In the genomic region with DNA sequence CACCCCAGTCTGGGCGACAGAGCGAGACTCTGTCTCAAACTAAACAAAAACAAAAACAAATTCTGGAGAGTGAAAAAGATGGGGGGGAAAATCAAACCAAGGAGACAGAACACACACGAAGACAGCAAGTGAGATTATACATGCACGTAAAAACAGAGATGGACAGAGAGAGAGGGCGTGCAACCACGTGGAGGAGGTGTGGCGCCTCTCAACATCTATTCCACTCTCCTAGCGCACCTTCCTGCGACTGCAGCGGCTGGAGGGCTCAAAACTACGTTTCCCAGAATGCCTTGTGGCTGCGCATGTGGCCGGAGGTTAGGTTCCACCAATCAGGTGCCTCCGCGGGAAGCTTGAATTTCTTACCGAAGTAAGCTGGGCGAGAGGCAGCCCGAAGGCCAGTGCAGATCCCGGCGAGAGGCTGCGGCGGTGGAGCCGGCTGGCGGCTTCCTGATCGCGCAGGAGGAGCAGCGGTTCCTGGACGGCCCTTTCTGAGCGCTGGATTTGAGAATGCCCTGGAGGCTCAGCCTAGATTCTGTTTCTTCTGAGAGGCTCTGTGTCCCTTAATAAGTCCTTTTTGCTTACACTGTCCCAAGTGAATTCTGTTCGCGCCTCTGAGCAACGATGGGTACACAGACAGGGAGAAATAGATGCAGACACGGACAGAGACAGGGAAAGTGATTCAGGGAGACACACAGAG, we compare ENCODE assay signal across 1 cellular context.
TF ChIP-seq lines count a peak whose summit lies in the region.

No MANE protein-coding gene starts in this region.

TF ChIP-seq in K562, 482 proteins besides CTCF, POLR2A, EP300 and RAD21 (continues in another document):
- TF ChIP-seq ZFX (CRISPR knock-in tag; IDR thresholded peaks at IDR 0.05) (peak; percentile 46), PHB2 (IDR thresholded peaks at IDR 0.05; ENCODE audit: low read depth) (no peak), ERF (CRISPR knock-in tag; IDR thresholded peaks at IDR 0.05) (no peak), ETS2 (tag; IDR thresholded peaks at IDR 0.05; ENCODE audit: borderline replicate concordance, poor library complexity, severe bottlenecking) (no peak), SRSF7 (optimal IDR thresholded peaks at IDR 0.05; ENCODE audit: low read depth, low read length) (no peak), SP1 (CRISPR knock-in tag; IDR thresholded peaks at IDR 0.05) (peak; percentile 60; the same call in 1 of the 2 replicates), HMG20B (CRISPR knock-in tag; IDR thresholded peaks at IDR 0.05) (no peak), SPI1 (IDR thresholded peaks at IDR 0.05; ENCODE audit: borderline replicate concordance, low read depth, low read length) (no peak), ETV5 (CRISPR knock-in tag; IDR thresholded peaks at IDR 0.05; ENCODE audit: low read depth) (no peak; the same call in 1 of the 2 replicates), ZNF347 (CRISPR knock-in tag; IDR thresholded peaks at IDR 0.05; ENCODE audit: low read depth) (no peak), ZC3H8 (IDR thresholded peaks at IDR 0.05) (no peak), SLC30A9 (CRISPR knock-in tag; IDR thresholded peaks at IDR 0.05) (no peak), CREB1 (IDR thresholded peaks at IDR 0.05) (peak; percentile 82), CREB1 (CRISPR knock-in tag; IDR thresholded peaks at IDR 0.05) (peak; percentile 87), NUFIP1 (IDR thresholded peaks at IDR 0.05; ENCODE audit: partially characterized antibody) (no peak), CHD1 (IDR thresholded peaks at IDR 0.05; ENCODE audit: low read length) (no peak), ZNF41 (CRISPR knock-in tag; conservative IDR thresholded peaks at IDR 0.05) (no peak), JUN (IDR thresholded peaks at IDR 0.05; ENCODE audit: borderline replicate concordance, low read depth, low read length) (0 out of 2 replicates have a peak, but pooled peaks have one; percentile 24), JUN (CRISPR knock-in tag; IDR thresholded peaks at IDR 0.05; ENCODE audit: borderline replicate concordance) (no peak), CBFB (CRISPR knock-in tag; IDR thresholded peaks at IDR 0.05) (no peak), IRF2 (CRISPR knock-in tag; IDR thresholded peaks at IDR 0.05) (no peak), BCL6 (CRISPR knock-in tag; IDR thresholded peaks at IDR 0.05) (no peak), EWSR1 (IDR thresholded peaks at IDR 0.05; ENCODE audit: borderline replicate concordance, low read depth, partially characterized antibody) (no peak), FOXK2 (conservative IDR thresholded peaks at IDR 0.05 in 1 of 2, IDR thresholded peaks at IDR 0.05 in 1 of 2; ENCODE audit: low read depth in 2 of 2) (0 out of 4 replicates have a peak, but pooled peaks have one; percentile 17 to 45), NFE2 (IDR thresholded peaks at IDR 0.05; ENCODE audit: low read depth) (no peak), FOXA1 (IDR thresholded peaks at IDR 0.05; ENCODE audit: borderline replicate concordance) (no peak), L3MBTL2 (IDR thresholded peaks at IDR 0.05) (peak; percentile 99)
- TF ChIP-seq, protein P1, sequence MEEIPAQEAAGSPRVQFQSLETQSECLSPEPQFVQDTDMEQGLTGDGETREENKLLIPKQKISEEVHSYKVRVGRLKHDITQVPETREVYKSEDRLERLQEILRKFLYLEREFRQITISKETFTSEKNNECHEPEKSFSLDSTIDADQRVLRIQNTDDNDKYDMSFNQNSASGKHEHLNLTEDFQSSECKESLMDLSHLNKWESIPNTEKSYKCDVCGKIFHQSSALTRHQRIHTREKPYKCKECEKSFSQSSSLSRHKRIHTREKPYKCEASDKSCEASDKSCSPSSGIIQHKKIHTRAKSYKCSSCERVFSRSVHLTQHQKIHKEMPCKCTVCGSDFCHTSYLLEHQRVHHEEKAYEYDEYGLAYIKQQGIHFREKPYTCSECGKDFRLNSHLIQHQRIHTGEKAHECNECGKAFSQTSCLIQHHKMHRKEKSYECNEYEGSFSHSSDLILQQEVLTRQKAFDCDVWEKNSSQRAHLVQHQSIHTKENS (CRISPR knock-in tag; IDR thresholded peaks at IDR 0.05): no peak
- TF ChIP-seq, protein P2, sequence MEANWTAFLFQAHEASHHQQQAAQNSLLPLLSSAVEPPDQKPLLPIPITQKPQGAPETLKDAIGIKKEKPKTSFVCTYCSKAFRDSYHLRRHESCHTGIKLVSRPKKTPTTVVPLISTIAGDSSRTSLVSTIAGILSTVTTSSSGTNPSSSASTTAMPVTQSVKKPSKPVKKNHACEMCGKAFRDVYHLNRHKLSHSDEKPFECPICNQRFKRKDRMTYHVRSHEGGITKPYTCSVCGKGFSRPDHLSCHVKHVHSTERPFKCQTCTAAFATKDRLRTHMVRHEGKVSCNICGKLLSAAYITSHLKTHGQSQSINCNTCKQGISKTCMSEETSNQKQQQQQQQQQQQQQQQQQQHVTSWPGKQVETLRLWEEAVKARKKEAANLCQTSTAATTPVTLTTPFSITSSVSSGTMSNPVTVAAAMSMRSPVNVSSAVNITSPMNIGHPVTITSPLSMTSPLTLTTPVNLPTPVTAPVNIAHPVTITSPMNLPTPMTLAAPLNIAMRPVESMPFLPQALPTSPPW (CRISPR knock-in tag; IDR thresholded peaks at IDR 0.05): peak; percentile 14; the same call in 1 of the 2 replicates
- TF ChIP-seq, protein P3, sequence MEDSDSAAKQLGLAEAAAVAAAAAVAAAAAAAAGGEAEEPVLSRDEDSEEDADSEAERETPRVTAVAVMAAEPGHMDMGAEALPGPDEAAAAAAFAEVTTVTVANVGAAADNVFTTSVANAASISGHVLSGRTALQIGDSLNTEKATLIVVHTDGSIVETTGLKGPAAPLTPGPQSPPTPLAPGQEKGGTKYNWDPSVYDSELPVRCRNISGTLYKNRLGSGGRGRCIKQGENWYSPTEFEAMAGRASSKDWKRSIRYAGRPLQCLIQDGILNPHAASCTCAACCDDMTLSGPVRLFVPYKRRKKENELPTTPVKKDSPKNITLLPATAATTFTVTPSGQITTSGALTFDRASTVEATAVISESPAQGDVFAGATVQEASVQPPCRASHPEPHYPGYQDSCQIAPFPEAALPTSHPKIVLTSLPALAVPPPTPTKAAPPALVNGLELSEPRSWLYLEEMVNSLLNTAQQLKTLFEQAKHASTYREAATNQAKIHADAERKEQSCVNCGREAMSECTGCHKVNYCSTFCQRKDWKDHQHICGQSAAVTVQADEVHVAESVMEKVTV (CRISPR knock-in tag; IDR thresholded peaks at IDR 0.05): no peak
- TF ChIP-seq, protein P4, sequence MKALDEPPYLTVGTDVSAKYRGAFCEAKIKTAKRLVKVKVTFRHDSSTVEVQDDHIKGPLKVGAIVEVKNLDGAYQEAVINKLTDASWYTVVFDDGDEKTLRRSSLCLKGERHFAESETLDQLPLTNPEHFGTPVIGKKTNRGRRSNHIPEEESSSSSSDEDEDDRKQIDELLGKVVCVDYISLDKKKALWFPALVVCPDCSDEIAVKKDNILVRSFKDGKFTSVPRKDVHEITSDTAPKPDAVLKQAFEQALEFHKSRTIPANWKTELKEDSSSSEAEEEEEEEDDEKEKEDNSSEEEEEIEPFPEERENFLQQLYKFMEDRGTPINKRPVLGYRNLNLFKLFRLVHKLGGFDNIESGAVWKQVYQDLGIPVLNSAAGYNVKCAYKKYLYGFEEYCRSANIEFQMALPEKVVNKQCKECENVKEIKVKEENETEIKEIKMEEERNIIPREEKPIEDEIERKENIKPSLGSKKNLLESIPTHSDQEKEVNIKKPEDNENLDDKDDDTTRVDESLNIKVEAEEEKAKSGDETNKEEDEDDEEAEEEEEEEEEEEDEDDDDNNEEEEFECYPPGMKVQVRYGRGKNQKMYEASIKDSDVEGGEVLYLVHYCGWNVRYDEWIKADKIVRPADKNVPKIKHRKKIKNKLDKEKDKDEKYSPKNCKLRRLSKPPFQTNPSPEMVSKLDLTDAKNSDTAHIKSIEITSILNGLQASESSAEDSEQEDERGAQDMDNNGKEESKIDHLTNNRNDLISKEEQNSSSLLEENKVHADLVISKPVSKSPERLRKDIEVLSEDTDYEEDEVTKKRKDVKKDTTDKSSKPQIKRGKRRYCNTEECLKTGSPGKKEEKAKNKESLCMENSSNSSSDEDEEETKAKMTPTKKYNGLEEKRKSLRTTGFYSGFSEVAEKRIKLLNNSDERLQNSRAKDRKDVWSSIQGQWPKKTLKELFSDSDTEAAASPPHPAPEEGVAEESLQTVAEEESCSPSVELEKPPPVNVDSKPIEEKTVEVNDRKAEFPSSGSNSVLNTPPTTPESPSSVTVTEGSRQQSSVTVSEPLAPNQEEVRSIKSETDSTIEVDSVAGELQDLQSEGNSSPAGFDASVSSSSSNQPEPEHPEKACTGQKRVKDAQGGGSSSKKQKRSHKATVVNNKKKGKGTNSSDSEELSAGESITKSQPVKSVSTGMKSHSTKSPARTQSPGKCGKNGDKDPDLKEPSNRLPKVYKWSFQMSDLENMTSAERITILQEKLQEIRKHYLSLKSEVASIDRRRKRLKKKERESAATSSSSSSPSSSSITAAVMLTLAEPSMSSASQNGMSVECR (CRISPR knock-in tag; IDR thresholded peaks at IDR 0.05): peak; percentile 88
- TF ChIP-seq, protein P5, sequence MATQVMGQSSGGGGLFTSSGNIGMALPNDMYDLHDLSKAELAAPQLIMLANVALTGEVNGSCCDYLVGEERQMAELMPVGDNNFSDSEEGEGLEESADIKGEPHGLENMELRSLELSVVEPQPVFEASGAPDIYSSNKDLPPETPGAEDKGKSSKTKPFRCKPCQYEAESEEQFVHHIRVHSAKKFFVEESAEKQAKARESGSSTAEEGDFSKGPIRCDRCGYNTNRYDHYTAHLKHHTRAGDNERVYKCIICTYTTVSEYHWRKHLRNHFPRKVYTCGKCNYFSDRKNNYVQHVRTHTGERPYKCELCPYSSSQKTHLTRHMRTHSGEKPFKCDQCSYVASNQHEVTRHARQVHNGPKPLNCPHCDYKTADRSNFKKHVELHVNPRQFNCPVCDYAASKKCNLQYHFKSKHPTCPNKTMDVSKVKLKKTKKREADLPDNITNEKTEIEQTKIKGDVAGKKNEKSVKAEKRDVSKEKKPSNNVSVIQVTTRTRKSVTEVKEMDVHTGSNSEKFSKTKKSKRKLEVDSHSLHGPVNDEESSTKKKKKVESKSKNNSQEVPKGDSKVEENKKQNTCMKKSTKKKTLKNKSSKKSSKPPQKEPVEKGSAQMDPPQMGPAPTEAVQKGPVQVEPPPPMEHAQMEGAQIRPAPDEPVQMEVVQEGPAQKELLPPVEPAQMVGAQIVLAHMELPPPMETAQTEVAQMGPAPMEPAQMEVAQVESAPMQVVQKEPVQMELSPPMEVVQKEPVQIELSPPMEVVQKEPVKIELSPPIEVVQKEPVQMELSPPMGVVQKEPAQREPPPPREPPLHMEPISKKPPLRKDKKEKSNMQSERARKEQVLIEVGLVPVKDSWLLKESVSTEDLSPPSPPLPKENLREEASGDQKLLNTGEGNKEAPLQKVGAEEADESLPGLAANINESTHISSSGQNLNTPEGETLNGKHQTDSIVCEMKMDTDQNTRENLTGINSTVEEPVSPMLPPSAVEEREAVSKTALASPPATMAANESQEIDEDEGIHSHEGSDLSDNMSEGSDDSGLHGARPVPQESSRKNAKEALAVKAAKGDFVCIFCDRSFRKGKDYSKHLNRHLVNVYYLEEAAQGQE (CRISPR knock-in tag; IDR thresholded peaks at IDR 0.05; ENCODE audit: low read depth): no peak
- TF ChIP-seq, protein P6, sequence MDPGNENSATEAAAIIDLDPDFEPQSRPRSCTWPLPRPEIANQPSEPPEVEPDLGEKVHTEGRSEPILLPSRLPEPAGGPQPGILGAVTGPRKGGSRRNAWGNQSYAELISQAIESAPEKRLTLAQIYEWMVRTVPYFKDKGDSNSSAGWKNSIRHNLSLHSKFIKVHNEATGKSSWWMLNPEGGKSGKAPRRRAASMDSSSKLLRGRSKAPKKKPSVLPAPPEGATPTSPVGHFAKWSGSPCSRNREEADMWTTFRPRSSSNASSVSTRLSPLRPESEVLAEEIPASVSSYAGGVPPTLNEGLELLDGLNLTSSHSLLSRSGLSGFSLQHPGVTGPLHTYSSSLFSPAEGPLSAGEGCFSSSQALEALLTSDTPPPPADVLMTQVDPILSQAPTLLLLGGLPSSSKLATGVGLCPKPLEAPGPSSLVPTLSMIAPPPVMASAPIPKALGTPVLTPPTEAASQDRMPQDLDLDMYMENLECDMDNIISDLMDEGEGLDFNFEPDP (CRISPR knock-in tag; IDR thresholded peaks at IDR 0.05): no peak
- TF ChIP-seq, protein P7, sequence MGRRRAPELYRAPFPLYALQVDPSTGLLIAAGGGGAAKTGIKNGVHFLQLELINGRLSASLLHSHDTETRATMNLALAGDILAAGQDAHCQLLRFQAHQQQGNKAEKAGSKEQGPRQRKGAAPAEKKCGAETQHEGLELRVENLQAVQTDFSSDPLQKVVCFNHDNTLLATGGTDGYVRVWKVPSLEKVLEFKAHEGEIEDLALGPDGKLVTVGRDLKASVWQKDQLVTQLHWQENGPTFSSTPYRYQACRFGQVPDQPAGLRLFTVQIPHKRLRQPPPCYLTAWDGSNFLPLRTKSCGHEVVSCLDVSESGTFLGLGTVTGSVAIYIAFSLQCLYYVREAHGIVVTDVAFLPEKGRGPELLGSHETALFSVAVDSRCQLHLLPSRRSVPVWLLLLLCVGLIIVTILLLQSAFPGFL (CRISPR knock-in tag; IDR thresholded peaks at IDR 0.05): no peak
- TF ChIP-seq, protein P8, sequence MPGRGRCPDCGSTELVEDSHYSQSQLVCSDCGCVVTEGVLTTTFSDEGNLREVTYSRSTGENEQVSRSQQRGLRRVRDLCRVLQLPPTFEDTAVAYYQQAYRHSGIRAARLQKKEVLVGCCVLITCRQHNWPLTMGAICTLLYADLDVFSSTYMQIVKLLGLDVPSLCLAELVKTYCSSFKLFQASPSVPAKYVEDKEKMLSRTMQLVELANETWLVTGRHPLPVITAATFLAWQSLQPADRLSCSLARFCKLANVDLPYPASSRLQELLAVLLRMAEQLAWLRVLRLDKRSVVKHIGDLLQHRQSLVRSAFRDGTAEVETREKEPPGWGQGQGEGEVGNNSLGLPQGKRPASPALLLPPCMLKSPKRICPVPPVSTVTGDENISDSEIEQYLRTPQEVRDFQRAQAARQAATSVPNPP (IDR thresholded peaks at IDR 0.05; ENCODE audit: borderline replicate concordance, insufficient read depth, insufficient read length): no peak
- TF ChIP-seq, protein P9, sequence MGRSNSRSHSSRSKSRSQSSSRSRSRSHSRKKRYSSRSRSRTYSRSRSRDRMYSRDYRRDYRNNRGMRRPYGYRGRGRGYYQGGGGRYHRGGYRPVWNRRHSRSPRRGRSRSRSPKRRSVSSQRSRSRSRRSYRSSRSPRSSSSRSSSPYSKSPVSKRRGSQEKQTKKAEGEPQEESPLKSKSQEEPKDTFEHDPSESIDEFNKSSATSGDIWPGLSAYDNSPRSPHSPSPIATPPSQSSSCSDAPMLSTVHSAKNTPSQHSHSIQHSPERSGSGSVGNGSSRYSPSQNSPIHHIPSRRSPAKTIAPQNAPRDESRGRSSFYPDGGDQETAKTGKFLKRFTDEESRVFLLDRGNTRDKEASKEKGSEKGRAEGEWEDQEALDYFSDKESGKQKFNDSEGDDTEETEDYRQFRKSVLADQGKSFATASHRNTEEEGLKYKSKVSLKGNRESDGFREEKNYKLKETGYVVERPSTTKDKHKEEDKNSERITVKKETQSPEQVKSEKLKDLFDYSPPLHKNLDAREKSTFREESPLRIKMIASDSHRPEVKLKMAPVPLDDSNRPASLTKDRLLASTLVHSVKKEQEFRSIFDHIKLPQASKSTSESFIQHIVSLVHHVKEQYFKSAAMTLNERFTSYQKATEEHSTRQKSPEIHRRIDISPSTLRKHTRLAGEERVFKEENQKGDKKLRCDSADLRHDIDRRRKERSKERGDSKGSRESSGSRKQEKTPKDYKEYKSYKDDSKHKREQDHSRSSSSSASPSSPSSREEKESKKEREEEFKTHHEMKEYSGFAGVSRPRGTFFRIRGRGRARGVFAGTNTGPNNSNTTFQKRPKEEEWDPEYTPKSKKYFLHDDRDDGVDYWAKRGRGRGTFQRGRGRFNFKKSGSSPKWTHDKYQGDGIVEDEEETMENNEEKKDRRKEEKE (IDR thresholded peaks at IDR 0.05; ENCODE audit: borderline replicate concordance in 1 of 2, control insufficient read depth in 1 of 2, low read depth in 2 of 2, low read length in 1 of 2): no peak
